In genomic region chr6:129460151-129460550, GRCh38 we compare ENCODE assay signal across 9 cellular contexts.
"Had no signal": no experiment of that assay in that cellular context is flagged by ENCODE, and none has a peak within 500 bp of the region (broad histone marks: within the 10 kb centered on the region; RNA-seq: fewer than 3 reads in every experiment).

No MANE protein-coding gene starts in this region.

- H3K4me2 ChIP-seq: KMS-11 had no signal

- H3K9me3 Mint-ChIP-seq: IgD-negative memory B cell had no signal

- FAIRE-seq: HepG2, HTR-8/SVneo, K562 had no signal

- H3K4me3 ChIP-seq: K562 had no signal

- ATAC-seq: HepG2, K562 had no signal

- DNase-seq: IMR-90, KBM-7, KG1 had no signal

- H3K9ac ChIP-seq: KMS-11 had no signal

- H3K36me3 Mint-ChIP-seq: IgD-negative memory B cell had no signal

- H3K27ac Mint-ChIP-seq: IgD-negative memory B cell had no signal

- H3K4me1 Mint-ChIP-seq: IgD-negative memory B cell had no signal

- H3K27ac ChIP-seq: HL-60, KMS-11 had no signal

- H3K4me3 Mint-ChIP-seq: IgD-negative memory B cell had no signal
